In the genomic region with DNA sequence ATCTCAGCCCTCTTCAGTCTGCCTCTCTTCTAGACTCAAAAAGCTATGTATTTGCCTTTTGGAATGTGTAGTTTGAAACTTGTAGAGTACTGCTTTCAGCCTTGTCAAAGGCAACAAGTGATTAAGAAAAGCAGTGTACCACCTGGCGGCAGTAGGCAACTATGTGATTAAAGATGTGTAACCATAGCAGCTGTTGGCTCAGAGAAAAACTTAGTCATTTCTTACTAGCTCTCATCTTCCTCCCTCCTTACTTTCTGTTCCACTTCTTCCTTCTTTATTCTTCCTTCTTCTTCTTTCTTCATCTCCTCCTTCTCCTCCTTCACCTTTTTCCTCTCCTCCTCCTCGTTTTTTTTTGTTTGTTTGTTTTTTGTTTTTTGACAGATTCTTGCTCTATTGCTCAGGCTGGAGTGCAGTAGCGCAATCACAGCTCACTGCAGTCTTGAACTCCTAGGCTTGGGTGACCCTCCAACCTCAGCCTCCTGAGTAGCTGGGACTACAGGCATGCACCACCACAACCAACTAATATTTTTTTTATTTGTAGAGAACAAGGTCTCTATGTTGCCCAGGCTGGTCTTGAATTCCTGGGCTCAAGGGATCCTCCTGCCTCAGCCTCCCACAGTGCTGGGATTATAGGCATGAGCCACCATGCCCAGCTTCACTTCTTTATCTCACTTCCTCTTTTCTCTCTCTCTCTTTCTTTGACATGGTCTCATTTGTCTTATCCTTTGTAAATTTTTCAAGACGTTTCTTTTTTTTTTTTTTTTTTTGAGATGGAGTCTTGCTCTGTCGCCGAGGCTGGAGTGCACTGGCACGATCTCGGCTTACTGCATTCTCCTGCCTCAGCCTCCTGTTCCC, we compare ENCODE assay signal across 8 cellular contexts. TPM values are rescaled to one million over a fixed set of nuclear protein-coding genes. Genes with fewer than 3 reads are reported as not detected.
DNase-seq lines count a peak whose midpoint lies in the region; ATAC-seq and TF ChIP-seq lines count a peak whose summit lies in the region.

No MANE protein-coding gene starts in this region.

- ATAC-seq in GM21447 (IDR thresholded peaks at IDR 0.05; ENCODE audit: unreplicated experiment) (peak; percentile 97), HG03558 (IDR thresholded peaks at IDR 0.05; ENCODE audit: extremely low read depth, unreplicated experiment) (peak; percentile 95), left lung (peak; percentile 92)
- peak; percentile 95 for ATAC-seq in activated CD8-positive, alpha-beta T cell treated with anti-CD3 and anti-CD28 coated beads for 36 hours

- H3K9me3 ChIP-seq in left lung = peaks cover 0 to 13% of the 10 kb centered on the region in 2 donors

- peak; percentile 45 for TF ChIP-seq CTCF in GM12874 (IDR thresholded peaks at IDR 0.05; ENCODE audit: insufficient read depth, low read depth, low read length)
- TF ChIP-seq CTCF in activated CD8-positive, alpha-beta T cell treated with anti-CD3 and anti-CD28 coated beads for 36 hours (IDR thresholded peaks at IDR 0.05) = no peak
- TF ChIP-seq CTCF in left lung (IDR thresholded peaks at IDR 0.05) = no peak

- H3K27me3 ChIP-seq in left lung = no peaks in the 10 kb centered on the region

- peaks cover 0 to 19% of the 10 kb centered on the region in 2 donors for H3K36me3 ChIP-seq in left lung

- H3K9me3 Mint-ChIP-seq in activated CD8-positive, alpha-beta T cell treated with anti-CD3 and anti-CD28 coated beads for 36 hours = peaks cover 11% of the 10 kb centered on the region

- H3K27ac ChIP-seq in left lung (no peak overlapping the region), substantia nigra (ENCODE audit: low read depth, low read length, poor library complexity, severe bottlenecking) (no peak overlapping the region)

- no peaks in the 10 kb centered on the region for H3K4me1 ChIP-seq in left lung

- H3K4me3 ChIP-seq in left lung = no peak overlapping the region

- H3K27ac Mint-ChIP-seq in activated CD8-positive, alpha-beta T cell treated with anti-CD3 and anti-CD28 coated beads for 36 hours = peak overlapping the region; percentile 21

- intact Hi-C loops in activated CD8-positive, alpha-beta T cell treated with anti-CD3 and anti-CD28 coated beads for 36 hours (cut with micrococcal nuclease) = no loop called here
- intact Hi-C loops in left lung (cut with DNase I) = no loop called here

- H3K36me3 Mint-ChIP-seq in activated CD8-positive, alpha-beta T cell treated with anti-CD3 and anti-CD28 coated beads for 36 hours (ENCODE audit: low read depth) = peaks cover 47% of the 10 kb centered on the region

- CTCF ChIA-PET in activated CD8-positive, alpha-beta T cell treated with anti-CD3 and anti-CD28 coated beads for 36 hours (lab: Charles Lee) = interaction anchor here (0.7 to 0.8 kb wide), 2 partner anchors 24 to 163 kb away, joined by 3 read pairs; no protein-coding TSS in a partner anchor

- peak; percentile 49 for DNase-seq in activated CD8-positive, alpha-beta T cell treated with anti-CD3 and anti-CD28 coated beads for 36 hours
- no peak for DNase-seq in left lung
- no peak for DNase-seq in substantia nigra (lab: John Stamatoyannopoulos, UW)
- DNase-seq in NCI-H748 (lab: John Stamatoyannopoulos, UW; ENCODE audit: unreplicated experiment) = no peak
- DNase-seq in islet precursor cell = no peak

- POLR2A ChIA-PET in activated CD8-positive, alpha-beta T cell treated with anti-CD3 and anti-CD28 coated beads for 36 hours (lab: Charles Lee) = interaction anchor here (0.7 to 1.4 kb wide), 2 partner anchors 63 to 150 kb away, joined by 3 to 4 read pairs; partner anchors contain the start of gene LARP1B

- no peak overlapping the region for H3K4me3 Mint-ChIP-seq in activated CD8-positive, alpha-beta T cell treated with anti-CD3 and anti-CD28 coated beads for 36 hours

- H3K27me3 Mint-ChIP-seq in activated CD8-positive, alpha-beta T cell treated with anti-CD3 and anti-CD28 coated beads for 36 hours = no peaks in the 10 kb centered on the region

- peaks cover 29% of the 10 kb centered on the region for H3K4me1 Mint-ChIP-seq in activated CD8-positive, alpha-beta T cell treated with anti-CD3 and anti-CD28 coated beads for 36 hours (ENCODE audit: low read depth)

RNA-seq across cellular contexts. Expression of gene ABHD18, which starts 32.6 kb away (rescaled TPM):
- 10 to 100 TPM; 22.2 to 22.6 TPM for total RNA-seq in activated CD8-positive, alpha-beta T cell treated with anti-CD3 and anti-CD28 coated beads for 36 hours
- total RNA-seq in left lung = 10 to 100 TPM; 11.9 to 15.9 TPM

RNA-seq across cellular contexts. Expression of gene MFSD8, which starts 32.8 kb away (rescaled TPM):
- 10 to 100 TPM; 12.5 to 14.2 TPM for total RNA-seq in activated CD8-positive, alpha-beta T cell treated with anti-CD3 and anti-CD28 coated beads for 36 hours
- total RNA-seq in left lung = 10 to 100 TPM; 18.3 to 21.5 TPM
